In genomic region chr17:56735842-56736241, GRCh38 we compare ENCODE assay signal across 24 cellular contexts.
"Had no signal": no experiment of that assay in that cellular context is flagged by ENCODE, and none has a peak within 500 bp of the region (broad histone marks: within the 10 kb centered on the region; RNA-seq: fewer than 3 reads in every experiment).

No MANE protein-coding gene starts in this region.

- ATAC-seq: K562, Panc1, PC-3, Right ventricle myocardium inferior, SK-N-SH treated with all-trans-retinoic acid at 6 μM for 48 hours had no signal

- H3K36me3 ChIP-seq: SJCRH30 had no signal

- H3K4me1 ChIP-seq: SJCRH30 had no signal

- H3K27ac ChIP-seq: HL-60, KMS-11, SJCRH30 had no signal

- DNase-seq: Kasumi-1, MV-4-11, NCI-H1048, NCI-H1105, NCI-H1417, NCI-H1436 treated with DMSO at 0.1 percent for 48 hours, NCI-H1694, NCI-H187 treated with DMSO at 0.1 percent for 48 hours, NCI-H2029 treated with DMSO at 0.1 percent for 48 hours, NCI-H2171 treated with DMSO at 0.1 percent for 48 hours, NCI-H345, NCI-H446 treated with DMSO at 0.1 percent for 48 hours, NCI-H510A treated with DMSO at 0.1 percent for 48 hours, NCI-H526, NCI-H82, PC-3, SHP77 treated with DMSO at 0.1 percent for 48 hours, SJCRH30 had no signal

- FAIRE-seq: K562 had no signal

- H3K27me3 ChIP-seq: SJCRH30 had no signal

- H3K9me3 ChIP-seq: SJCRH30 had no signal

- H3K4me3 ChIP-seq: K562, SJCRH30 had no signal
